In the genomic region with DNA sequence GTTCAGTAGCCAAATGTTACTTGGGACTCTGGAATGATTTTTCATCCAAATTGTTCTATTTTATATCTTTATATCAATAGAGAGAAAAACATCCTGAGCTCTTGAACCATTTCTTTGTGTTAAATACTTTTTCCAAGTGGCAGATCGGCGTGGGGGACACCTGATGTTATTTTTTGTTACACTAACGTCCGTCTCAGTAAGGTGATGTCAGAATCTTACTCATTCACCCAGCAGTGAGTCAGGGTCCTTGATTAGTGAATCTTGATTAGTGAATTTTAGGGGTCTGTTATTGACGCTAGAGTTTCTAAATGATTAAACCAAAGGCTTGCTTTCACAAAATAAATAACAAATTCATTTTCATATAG, we compare ENCODE assay signal across 8 cellular contexts. TPM values are rescaled to one million over a fixed set of nuclear protein-coding genes. Genes with fewer than 3 reads are reported as not detected.
DNase-seq lines count a peak whose midpoint lies in the region; ATAC-seq and TF ChIP-seq lines count a peak whose summit lies in the region.

No MANE protein-coding gene starts in this region.

- TF ChIP-seq CTCF in CD4-positive, alpha-beta T cell (IDR thresholded peaks at IDR 0.05), result no peak
- no peak for TF ChIP-seq CTCF in MM.1S (IDR thresholded peaks at IDR 0.05; ENCODE audit: low read length)
- no peak for TF ChIP-seq CTCF in neural cell (IDR thresholded peaks at IDR 0.05; ENCODE audit: poor library complexity, severe bottlenecking)

- no peaks in the 10 kb centered on the region for H4K20me1 ChIP-seq in MM.1S (ENCODE audit: insufficient read depth, low read length)
- no peaks in the 10 kb centered on the region for H4K20me1 ChIP-seq in neural cell (ENCODE audit: insufficient read depth)

- peak overlapping the region; percentile 91 for H3K4me3 Mint-ChIP-seq in CD4-positive, alpha-beta T cell

- no peaks in the 10 kb centered on the region for H3K27me3 Mint-ChIP-seq in CD4-positive, alpha-beta T cell

- H3K9me3 Mint-ChIP-seq in CD4-positive, alpha-beta T cell, result no peaks in the 10 kb centered on the region

- peaks cover 55% of the 10 kb centered on the region for H3K79me2 ChIP-seq in MM.1S (ENCODE audit: low read length)
- H3K79me2 ChIP-seq in neural cell (replicated peaks; ENCODE audit: insufficient read depth, low read length), result peaks cover 56% of the 10 kb centered on the region

- H3K36me3 ChIP-seq in MM.1S (replicated peaks; ENCODE audit: insufficient read depth, low read length) (no peaks in the 10 kb centered on the region), neural cell (ENCODE audit: insufficient read depth, low read length) (no peaks in the 10 kb centered on the region)

- no peak for ATAC-seq in CD4-positive, alpha-beta T cell (ENCODE audit: poor library complexity)
- ATAC-seq in GM18861 (IDR thresholded peaks at IDR 0.05; ENCODE audit: unreplicated experiment) (no peak), HG03039 (IDR thresholded peaks at IDR 0.05; ENCODE audit: unreplicated experiment) (no peak)

- H3K4me3 ChIP-seq in MM.1S (ENCODE audit: low read length) (peak overlapping the region; percentile 92), neural cell (ENCODE audit: low read length) (peak overlapping the region; percentile 99)

- peaks cover 32% of the 10 kb centered on the region for H3K4me1 ChIP-seq in MM.1S (ENCODE audit: low read length)

- H3F3A ChIP-seq in MM.1S (ENCODE audit: insufficient read depth, low read length) (peaks cover 15% of the 10 kb centered on the region), neural cell (ENCODE audit: insufficient read depth, low read length, poor library complexity, severe bottlenecking) (no peaks in the 10 kb centered on the region)

- peaks cover 7% of the 10 kb centered on the region for H3K36me3 Mint-ChIP-seq in CD4-positive, alpha-beta T cell (ENCODE audit: low read depth)

- H3K27me3 ChIP-seq in CD4-positive, alpha-beta T cell (ENCODE audit: control insufficient read depth, insufficient read depth, low read length), result no peaks in the 10 kb centered on the region
- H3K27me3 ChIP-seq in MM.1S (replicated peaks; ENCODE audit: insufficient read depth, low read length), result no peaks in the 10 kb centered on the region
- no peaks in the 10 kb centered on the region for H3K27me3 ChIP-seq in neural cell (ENCODE audit: insufficient read depth, low read depth, low read length)

- peaks cover 58% of the 10 kb centered on the region for H3K4me1 Mint-ChIP-seq in CD4-positive, alpha-beta T cell (ENCODE audit: low read depth)

- H2AFZ ChIP-seq in MM.1S (ENCODE audit: low read length) (no peak overlapping the region), neural cell (ENCODE audit: low read depth, low read length) (peak overlapping the region; percentile 61)

- no peak for DNase-seq in CD4-positive, alpha-beta T cell
- no peak for DNase-seq in MM.1S
- DNase-seq in dermis blood vessel endothelial cell, result peak; percentile 41
- DNase-seq in NCI-H1436 treated with DMSO at 0.1 percent for 48 hours (lab: John Stamatoyannopoulos, UW), result no peak
- DNase-seq in HK-2 (ENCODE audit: unreplicated experiment), result no peak

- peak overlapping the region; percentile 79 for H3K27ac Mint-ChIP-seq in CD4-positive, alpha-beta T cell

- no peak overlapping the region for H3K27ac ChIP-seq in CD4-positive, alpha-beta T cell (ENCODE audit: low read depth, low read length)
- H3K27ac ChIP-seq in MM.1S (ENCODE audit: low read length) (no peak overlapping the region), neural cell (ENCODE audit: low read length) (peak overlapping the region; percentile 94)

- POLR2A ChIA-PET in CD4-positive, alpha-beta T cell (lab: Charles Lee), result interaction anchor here (0.6 to 4.3 kb wide), 5 partner anchors 38 to 143 kb away, joined by 3 to 86 read pairs (median 27); partner anchors contain the start of genes ABHD3, ESCO1 and SNRPD1

- H3K4me2 ChIP-seq in MM.1S (ENCODE audit: low read depth, low read length), result peak overlapping the region; percentile 87
- H3K4me2 ChIP-seq in neural cell (ENCODE audit: low read length), result peak overlapping the region; percentile 59

- TF ChIP-seq EP300 in neural cell (conservative IDR thresholded peaks at IDR 0.05; ENCODE audit: poor library complexity, severe bottlenecking), result no peak

- H3K9me2 ChIP-seq in MM.1S (replicated peaks; ENCODE audit: insufficient read depth, low read length), result no peaks in the 10 kb centered on the region
- H3K9me2 ChIP-seq in neural cell (ENCODE audit: insufficient read depth, low read length), result no peaks in the 10 kb centered on the region

- no peak for TF ChIP-seq RAD21 in neural cell (conservative IDR thresholded peaks at IDR 0.05)

- H3K9ac ChIP-seq in MM.1S (ENCODE audit: low read length) (peak overlapping the region; percentile 70; the same call in 1 of the 2 replicates), neural cell (ENCODE audit: low read length) (peak overlapping the region; percentile 95)

- intact Hi-C loops in CD4-positive, alpha-beta T cell (cut with DNase I, micrococcal nuclease), result loop anchor here (5.0 to 10.0 kb wide), 3 partner anchors 58 to 140 kb away; partner anchors contain the start of genes ESCO1 (in 1 of the 2) and SNRPD1 (in 1 of the 2)

- no peaks in the 10 kb centered on the region for H3K9me3 ChIP-seq in CD4-positive, alpha-beta T cell (ENCODE audit: control insufficient read depth, low read length)
- H3K9me3 ChIP-seq in MM.1S (replicated peaks; ENCODE audit: insufficient read depth, low read length) (no peaks in the 10 kb centered on the region), neural cell (ENCODE audit: low read length) (no peaks in the 10 kb centered on the region)

- CTCF ChIA-PET in CD4-positive, alpha-beta T cell (lab: Charles Lee), result interaction anchor here (0.7 to 2.1 kb wide), 4 partner anchors 35 to 273 kb away, joined by 3 to 11 read pairs (median 4); partner anchors contain the start of genes ABHD3 and ESCO1

TF ChIP-seq in neural cell, 6 proteins besides CTCF, POLR2A, EP300 and RAD21:
- TF ChIP-seq MXI1 (conservative IDR thresholded peaks at IDR 0.05; ENCODE audit: poor library complexity, severe bottlenecking) (no peak), SMC3 (conservative IDR thresholded peaks at IDR 0.05; ENCODE audit: poor library complexity) (no peak), POLR2AphosphoS5 (IDR thresholded peaks at IDR 0.05) (no peak), EZH2 (IDR thresholded peaks at IDR 0.05; ENCODE audit: borderline replicate concordance, insufficient read depth, low read length, poor library complexity, severe bottlenecking) (no peak), REST (IDR thresholded peaks at IDR 0.05; ENCODE audit: borderline replicate concordance) (no peak), TAF1 (IDR thresholded peaks at IDR 0.05; ENCODE audit: low read depth) (no peak)

RNA-seq across cellular contexts. Expression of gene MIB1, which starts 1.7 kb away (rescaled TPM):
- 10 to 100 TPM; 13.6 to 15.3 TPM for total RNA-seq in CD4-positive, alpha-beta T cell
- 73.2 and 76.7 TPM in 2 replicates for total RNA-seq in dermis blood vessel endothelial cell
- polyA plus RNA-seq in neural cell, result 61.9 and 68.3 TPM in 2 replicates
- 203 and 224 TPM in 2 replicates for polyA minus RNA-seq in neural cell

RNA-seq across cellular contexts. Expression of gene ABHD3, which starts 37.7 kb away (rescaled TPM):
- total RNA-seq in CD4-positive, alpha-beta T cell, result 10 to 100 TPM; 24.1 to 25.4 TPM
- total RNA-seq in dermis blood vessel endothelial cell, result 6.9 and 7.0 TPM in 2 replicates
- 7.9 and 9.6 TPM in 2 replicates for polyA plus RNA-seq in neural cell
- polyA minus RNA-seq in neural cell, result 3.2 and 5.4 TPM in 2 replicates
